ENCODE assay signal across 9 cellular contexts in genomic region chr13:27919934-27920676, GRCh38. TPM values are rescaled to one million over a fixed set of nuclear protein-coding genes. Genes with fewer than 3 reads are reported as not detected.
DNase-seq lines count a peak whose midpoint lies in the region; ATAC-seq, FAIRE-seq and TF ChIP-seq lines count a peak whose summit lies in the region.
"Had no signal": no experiment of that assay in that cellular context is flagged by ENCODE, and none has a peak within 500 bp of the region (broad histone marks: within the 10 kb centered on the region; RNA-seq: fewer than 3 reads in every experiment).

PDX1 (plus strand) TSS chr13:27920000; CDS start chr13:27920139, 139 bp downstream.

- no peak for TF ChIP-seq RAD21 in H1 (IDR thresholded peaks at IDR 0.05 in 1 of 2, conservative IDR thresholded peaks at IDR 0.05 in 1 of 2; ENCODE audit: low read depth in 2 of 2, low read length in 2 of 2)

- H3K56ac ChIP-seq in H1 (replicated peaks; ENCODE audit: insufficient read length, low read depth, low read length) = no peak within 1 kb of the TSS

- H3K4me3 ChIP-seq in H1 (ENCODE audit: extremely low read depth in 1 of 4, insufficient read depth in 2 of 4, low read depth in 3 of 4, low read length in 4 of 4) = peak within 1 kb of the TSS in 2 of 4 experiments; percentile 7 to 49; a peak in 4 of 8 replicates
- peak within 1 kb of the TSS; percentile 18 for H3K4me3 ChIP-seq in neuron (ENCODE audit: low read length)
- peak within 1 kb of the TSS in 1 of 2 donors; percentile 19 for H3K4me3 ChIP-seq in uterus

- H3K27ac ChIP-seq in H1 (ENCODE audit: low read depth, low read length) (no peak within 1 kb of the TSS), uterus (no peak within 1 kb of the TSS)

- no peak within 1 kb of the TSS for H2BK120ac ChIP-seq in H1 (replicated peaks; ENCODE audit: low read depth, low read length)

- WGBS in H1 (ENCODE audit: extremely low coverage in 1 of 2, insufficient coverage in 1 of 2, insufficient read length in 1 of 2, insufficient replicate concordance in 2 of 2, low coverage in 1 of 2, low lambda C conversion rate in 2 of 2, missing lambda C conversion rate in 1 of 2), 2 experiments = 3% methylated on average over 34 of the region's 76 CpGs; no CpG with 5 or more reads in 1 of the 2 experiments

- peak within 1 kb of the TSS; percentile 34 to 62 for H3K4me2 ChIP-seq in H1 (ENCODE audit: insufficient read depth in 1 of 2, low read depth in 2 of 2, low read length in 2 of 2)

- no peaks in the 10 kb centered on the region for H3K79me2 ChIP-seq in H1 (ENCODE audit: control insufficient read depth in 1 of 2, insufficient read depth in 2 of 2, low read length in 2 of 2)

- TF ChIP-seq POLR2A in H1 (IDR thresholded peaks at IDR 0.05; ENCODE audit: control extremely low read depth in 1 of 2, low read depth in 2 of 2, low read length in 2 of 2) (no peak), uterus (IDR thresholded peaks at IDR 0.05) (no peak)

- H4K20me1 ChIP-seq in H1 (replicated peaks in 1 of 2; ENCODE audit: control insufficient read depth in 1 of 2, insufficient read depth in 2 of 2, low read length in 2 of 2) = peaks cover 20 to 40% of the 10 kb centered on the region in 2 experiments

- H3K23ac ChIP-seq in H1 (ENCODE audit: insufficient read length) = no peak within 1 kb of the TSS

- H3K36me3 ChIP-seq in H1 (ENCODE audit: control insufficient read depth in 2 of 4, insufficient read depth in 4 of 4, low read length in 3 of 4) (peaks cover 0 to 11% (median 0%) of the 10 kb centered on the region in 4 experiments; a peak in 1 of 8 replicates), neuron (ENCODE audit: insufficient read depth, low read length) (no peaks in the 10 kb centered on the region), uterus (no peaks in the 10 kb centered on the region)

- no peak within 1 kb of the TSS; the same call in 1 of the 2 replicates for H4K8ac ChIP-seq in H1 (ENCODE audit: extremely low read depth, insufficient read depth, low read length)

- no peak within 1 kb of the TSS for H3K4ac ChIP-seq in H1 (replicated peaks; ENCODE audit: insufficient read length, low read depth, low read length)

- intact Hi-C loops in uterus (cut with DNase I; ENCODE audit: low total_unique reads) = no loop called here

- H4K5ac ChIP-seq in H1 (ENCODE audit: insufficient read length, low read depth, low read length) = no peak within 1 kb of the TSS

- no peak within 1 kb of the TSS for H4K91ac ChIP-seq in H1 (replicated peaks; ENCODE audit: insufficient read length, low read length)

- H2AFZ ChIP-seq in H1 (ENCODE audit: low read length) (no peak within 1 kb of the TSS), neuron (ENCODE audit: low read depth, low read length) (peak within 1 kb of the TSS; percentile 87)

- no peak within 1 kb of the TSS for H3K18ac ChIP-seq in H1 (ENCODE audit: extremely low read depth, low read length)

- no peak within 1 kb of the TSS for H2BK5ac ChIP-seq in H1 (ENCODE audit: low read depth, low read length)

- TF ChIP-seq CTCF in GM10248 (IDR thresholded peaks at IDR 0.05; ENCODE audit: control extremely low read depth, extremely low read depth, low read depth, missing control alignments) = no peak
- TF ChIP-seq CTCF in H1 (IDR thresholded peaks at IDR 0.05; ENCODE audit: control extremely low read depth in 1 of 3, insufficient read depth in 1 of 3, low read depth in 1 of 3, low read length in 3 of 3) = no peak
- TF ChIP-seq CTCF in uterus (IDR thresholded peaks at IDR 0.05) = no peak

- peak within 1 kb of the TSS; percentile 44; the same call in 1 of the 2 replicates for H2BK12ac ChIP-seq in H1 (ENCODE audit: low read depth, low read length)

- H3K9ac ChIP-seq in H1 (replicated peaks in 1 of 4; ENCODE audit: extremely low read depth in 1 of 4, low read depth in 3 of 4, low read length in 3 of 4) = no peak within 1 kb of the TSS

- peaks cover 8 to 34% (median 22%) of the 10 kb centered on the region in 4 experiments for H3K4me1 ChIP-seq in H1 (replicated peaks in 1 of 4; ENCODE audit: control insufficient read depth in 3 of 4, insufficient read depth in 4 of 4, low read length in 3 of 4)
- H3K4me1 ChIP-seq in neuron (ENCODE audit: insufficient read depth, low read length) = peaks cover 4% of the 10 kb centered on the region
- H3K4me1 ChIP-seq in uterus = peaks cover 0 to 24% of the 10 kb centered on the region in 2 donors

- TF ChIP-seq EP300 in H1 (IDR thresholded peaks at IDR 0.05; ENCODE audit: borderline replicate concordance in 1 of 2, low read depth in 2 of 2, low read length in 2 of 2) = no peak

- POLR2A ChIA-PET in GM10248 (lab: Yijun Ruan, JAX) (no interaction called here), H1 (lab: Charles Lee; ENCODE audit: partially characterized antibody) (interaction anchor here (0.8 to 2.2 kb wide), 4 partner anchors 34 to 56 kb away, joined by 3 to 8 read pairs (median 5); no protein-coding TSS in a partner anchor)

- H3K23me2 ChIP-seq in H1 (ENCODE audit: low read depth, low read length) = no peaks in the 10 kb centered on the region; the same call in 1 of the 2 replicates

- H3K79me1 ChIP-seq in H1 (ENCODE audit: low read depth, low read length) = no peaks in the 10 kb centered on the region

- DNase-seq in GM10248 (ENCODE audit: extremely low spot score) (peak; percentile 24), LoVo (ENCODE audit: low spot score) (peak; percentile 85), H1 (ENCODE audit: low read depth in 1 of 2, low spot score in 2 of 2) (peak in 1 of 2 experiments; percentile 81), Ammon's horn (ENCODE audit: low spot score) (no peak), uterus (no peak)

- ATAC-seq in HG02610 (IDR thresholded peaks at IDR 0.05; ENCODE audit: unreplicated experiment) = no peak

- H2AK5ac ChIP-seq in H1 (ENCODE audit: low read depth, low read length) = no peak within 1 kb of the TSS

- peaks cover 97 to 100% (median 100%) of the 10 kb centered on the region in 4 experiments for H3K27me3 ChIP-seq in H1 (replicated peaks in 1 of 4; ENCODE audit: control insufficient read depth in 3 of 4, extremely low read depth in 1 of 4, insufficient read depth in 3 of 4, low read length in 3 of 4)
- peaks cover 91% of the 10 kb centered on the region for H3K27me3 ChIP-seq in neuron (ENCODE audit: insufficient read depth, low read length)
- peaks cover 16 to 81% of the 10 kb centered on the region in 2 donors for H3K27me3 ChIP-seq in uterus

- H2BK15ac ChIP-seq in H1 (ENCODE audit: low read length) = no peak within 1 kb of the TSS

- H2BK20ac ChIP-seq in H1 (ENCODE audit: low read length) = no peak within 1 kb of the TSS

- CTCF ChIA-PET in GM10248 (lab: Yijun Ruan, JAX) = interaction anchor here (0.9 to 1.3 kb wide), 2 partner anchors 32 to 34 kb away, joined by 3 to 7 read pairs; no protein-coding TSS in a partner anchor
- CTCF ChIA-PET in H1 (lab: Charles Lee; ENCODE audit: partially characterized antibody) = interaction anchor here (1.1 to 3.6 kb wide), 9 partner anchors 34 to 547 kb away, joined by 3 to 17 read pairs (median 5); no protein-coding TSS in a partner anchor

- no peak within 1 kb of the TSS for H3K14ac ChIP-seq in H1 (ENCODE audit: insufficient read length)

- FAIRE-seq in H1 (lab: Jason Lieb, UNC) = no peak

- H3K9me3 ChIP-seq in H1 (ENCODE audit: insufficient read depth in 2 of 2, low read depth in 1 of 2, low read length in 1 of 2) = peaks cover 0 to 3% of the 10 kb centered on the region in 2 experiments; a peak in 1 of 4 replicates
- peaks cover 4% of the 10 kb centered on the region for H3K9me3 ChIP-seq in neuron (ENCODE audit: low read length)
- no peaks in the 10 kb centered on the region for H3K9me3 ChIP-seq in uterus

TF ChIP-seq in H1, 55 proteins besides CTCF, POLR2A, EP300 and RAD21:
- TF ChIP-seq RNF2 (IDR thresholded peaks at IDR 0.05; ENCODE audit: borderline replicate concordance, low read depth, low read length, missing control alignments, poor library complexity, severe bottlenecking) = peak; percentile 4
- TF ChIP-seq KDM4A (IDR thresholded peaks at IDR 0.05; ENCODE audit: low read depth, low read length, severe bottlenecking) = peak; percentile 54
- no peak for TF ChIP-seq POLR2AphosphoS5 (IDR thresholded peaks at IDR 0.05; ENCODE audit: low read depth, low read length)
- no peak for TF ChIP-seq RBBP5 (IDR thresholded peaks at IDR 0.05; ENCODE audit: borderline replicate concordance, low read depth, low read length)
- no peak for TF ChIP-seq CTBP2 (IDR thresholded peaks at IDR 0.05; ENCODE audit: borderline replicate concordance, insufficient read depth, insufficient read length, low read length)
- TF ChIP-seq SIN3A (conservative IDR thresholded peaks at IDR 0.05 in 1 of 2, IDR thresholded peaks at IDR 0.05 in 1 of 2; ENCODE audit: low read depth in 1 of 2, low read length in 2 of 2) = 0 out of 4 replicates have a peak, but pooled peaks of 1 of the 2 experiments have one; percentile 23
- no peak for TF ChIP-seq ASH2L (IDR thresholded peaks at IDR 0.05; ENCODE audit: low read length)
- TF ChIP-seq SIX5 (IDR thresholded peaks at IDR 0.05; ENCODE audit: low read depth, low read length) = no peak
- TF ChIP-seq PHF8 (conservative IDR thresholded peaks at IDR 0.05; ENCODE audit: low read depth, low read length) = no peak
- TF ChIP-seq CEBPB (IDR thresholded peaks at IDR 0.05; ENCODE audit: low read depth, low read length) = no peak
- TF ChIP-seq NANOG (IDR thresholded peaks at IDR 0.05; ENCODE audit: insufficient read depth, low read depth, low read length, poor library complexity, severe bottlenecking) = no peak
TF ChIP-seq in H1: peak in this region for 3.

RNA-seq across cellular contexts. Expression of gene PDX1, which starts in this region (rescaled TPM):
- not detected in 2 replicates for total RNA-seq in H1 (2021; fragmentation: NEBNext Ultra II Directional; extraction: Animal tissue kit (Norgen Biotek cat#: 25700))
- not detected in 2 replicates for polyA plus RNA-seq in H1 (2011; rRNA removed)
- polyA plus RNA-seq in H1 (2011; cell fraction: cytosol; rRNA removed) = not detected
- not detected for polyA plus RNA-seq in H1 (2011; cell fraction: nucleus; rRNA removed)
- polyA plus RNA-seq in H1 (2012, experiment 1 of 2) = not detected in 4 replicates
- not detected for polyA plus RNA-seq in H1 (2012, experiment 2 of 2)
- not detected for polyA plus RNA-seq in H1 (2013, experiment 1 of 2)
- not detected for polyA plus RNA-seq in H1 (2013, experiment 2 of 2)
- not detected in 2 replicates for polyA minus RNA-seq in H1 (2011; rRNA and poly(A)+ RNA removed)
- polyA minus RNA-seq in H1 (2011; cell fraction: cytosol; rRNA and poly(A)+ RNA removed) = not detected
- polyA minus RNA-seq in H1 (2011; cell fraction: nucleus; rRNA and poly(A)+ RNA removed) = not detected
- total RNA-seq in uterus = not detected
- total RNA-seq: myocyte; T-helper 1 cell treated with Interleukin-12 subunit alpha and Interleukin-12 subunit beta and Interleukin-4 antibody, amounts not matched to agents 30 ng/mL and 1 ng/mL, for 36 hours had no signal

Comparison
In these comparisons a context has a peak if more than half of its experiments do, and no peak if none do; other contexts are left out.
1. DNase-seq: peak in GM10248 (single experiment) and LoVo (single experiment); none in Ammon's horn (single experiment) and uterus (0 of 2).